1 cellular context compared by ENCODE assay signal in the genomic region with DNA sequence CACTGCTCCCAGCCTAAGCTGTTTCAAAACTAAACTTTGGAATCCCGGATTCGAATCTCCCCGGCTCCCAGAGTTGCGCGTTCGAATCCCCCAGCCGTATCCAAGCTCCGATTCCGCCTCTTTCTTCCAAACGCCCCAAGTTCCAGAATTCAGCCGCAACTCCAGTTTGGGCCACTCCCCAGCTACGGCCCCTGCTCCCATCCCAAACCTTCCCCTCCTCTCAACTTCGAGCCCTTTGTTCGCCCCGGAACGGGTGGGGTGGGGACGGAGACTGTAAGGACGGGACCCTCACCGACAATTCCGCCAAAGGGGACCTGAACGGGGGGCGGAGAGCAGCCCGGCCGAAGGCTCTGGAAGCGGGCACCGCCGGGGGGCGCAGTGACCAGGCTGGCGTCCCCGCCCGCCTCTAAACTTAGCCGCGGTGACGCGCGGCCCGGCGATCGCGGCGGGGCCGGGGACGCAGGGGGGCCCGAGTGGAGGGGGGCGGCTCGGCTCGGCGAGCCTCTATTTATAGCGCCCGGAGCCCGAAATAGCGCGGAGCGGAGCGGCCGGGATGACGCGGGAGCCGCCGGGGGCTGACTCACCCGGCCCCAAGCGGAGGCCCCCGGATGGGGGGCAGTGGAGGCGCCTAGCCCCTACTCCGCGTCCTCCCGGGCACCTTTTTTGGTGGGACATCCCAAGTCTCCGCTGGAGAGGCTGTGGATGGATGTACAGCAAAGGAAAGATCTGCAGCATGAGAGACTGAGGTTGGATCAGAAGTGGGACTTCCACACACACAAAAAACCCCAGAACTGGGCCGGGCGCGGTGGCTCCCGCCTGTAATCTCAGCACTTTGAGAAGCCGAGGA.
TF ChIP-seq lines count a peak whose summit lies in the region.

No MANE protein-coding gene starts in this region.

TF ChIP-seq in K562, 482 proteins besides CTCF, POLR2A, EP300 and RAD21 (continued from another document and continues in another):
- TF ChIP-seq, protein P1, sequence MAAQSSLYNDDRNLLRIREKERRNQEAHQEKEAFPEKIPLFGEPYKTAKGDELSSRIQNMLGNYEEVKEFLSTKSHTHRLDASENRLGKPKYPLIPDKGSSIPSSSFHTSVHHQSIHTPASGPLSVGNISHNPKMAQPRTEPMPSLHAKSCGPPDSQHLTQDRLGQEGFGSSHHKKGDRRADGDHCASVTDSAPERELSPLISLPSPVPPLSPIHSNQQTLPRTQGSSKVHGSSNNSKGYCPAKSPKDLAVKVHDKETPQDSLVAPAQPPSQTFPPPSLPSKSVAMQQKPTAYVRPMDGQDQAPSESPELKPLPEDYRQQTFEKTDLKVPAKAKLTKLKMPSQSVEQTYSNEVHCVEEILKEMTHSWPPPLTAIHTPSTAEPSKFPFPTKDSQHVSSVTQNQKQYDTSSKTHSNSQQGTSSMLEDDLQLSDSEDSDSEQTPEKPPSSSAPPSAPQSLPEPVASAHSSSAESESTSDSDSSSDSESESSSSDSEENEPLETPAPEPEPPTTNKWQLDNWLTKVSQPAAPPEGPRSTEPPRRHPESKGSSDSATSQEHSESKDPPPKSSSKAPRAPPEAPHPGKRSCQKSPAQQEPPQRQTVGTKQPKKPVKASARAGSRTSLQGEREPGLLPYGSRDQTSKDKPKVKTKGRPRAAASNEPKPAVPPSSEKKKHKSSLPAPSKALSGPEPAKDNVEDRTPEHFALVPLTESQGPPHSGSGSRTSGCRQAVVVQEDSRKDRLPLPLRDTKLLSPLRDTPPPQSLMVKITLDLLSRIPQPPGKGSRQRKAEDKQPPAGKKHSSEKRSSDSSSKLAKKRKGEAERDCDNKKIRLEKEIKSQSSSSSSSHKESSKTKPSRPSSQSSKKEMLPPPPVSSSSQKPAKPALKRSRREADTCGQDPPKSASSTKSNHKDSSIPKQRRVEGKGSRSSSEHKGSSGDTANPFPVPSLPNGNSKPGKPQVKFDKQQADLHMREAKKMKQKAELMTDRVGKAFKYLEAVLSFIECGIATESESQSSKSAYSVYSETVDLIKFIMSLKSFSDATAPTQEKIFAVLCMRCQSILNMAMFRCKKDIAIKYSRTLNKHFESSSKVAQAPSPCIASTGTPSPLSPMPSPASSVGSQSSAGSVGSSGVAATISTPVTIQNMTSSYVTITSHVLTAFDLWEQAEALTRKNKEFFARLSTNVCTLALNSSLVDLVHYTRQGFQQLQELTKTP (IDR thresholded peaks at IDR 0.05; ENCODE audit: low read depth in 1 of 2, partially characterized antibody in 2 of 2): no peak
- peak; percentile 85 for TF ChIP-seq MEF2D (tag; conservative IDR thresholded peaks at IDR 0.05; ENCODE audit: low read depth)
- TF ChIP-seq HDGF (IDR thresholded peaks at IDR 0.05): peak; percentile 95
- no peak for TF ChIP-seq STAT5A (IDR thresholded peaks at IDR 0.05; ENCODE audit: borderline replicate concordance, low read length)
- no peak for TF ChIP-seq SETDB1 (IDR thresholded peaks at IDR 0.05; ENCODE audit: low read length)
- TF ChIP-seq, protein P2, sequence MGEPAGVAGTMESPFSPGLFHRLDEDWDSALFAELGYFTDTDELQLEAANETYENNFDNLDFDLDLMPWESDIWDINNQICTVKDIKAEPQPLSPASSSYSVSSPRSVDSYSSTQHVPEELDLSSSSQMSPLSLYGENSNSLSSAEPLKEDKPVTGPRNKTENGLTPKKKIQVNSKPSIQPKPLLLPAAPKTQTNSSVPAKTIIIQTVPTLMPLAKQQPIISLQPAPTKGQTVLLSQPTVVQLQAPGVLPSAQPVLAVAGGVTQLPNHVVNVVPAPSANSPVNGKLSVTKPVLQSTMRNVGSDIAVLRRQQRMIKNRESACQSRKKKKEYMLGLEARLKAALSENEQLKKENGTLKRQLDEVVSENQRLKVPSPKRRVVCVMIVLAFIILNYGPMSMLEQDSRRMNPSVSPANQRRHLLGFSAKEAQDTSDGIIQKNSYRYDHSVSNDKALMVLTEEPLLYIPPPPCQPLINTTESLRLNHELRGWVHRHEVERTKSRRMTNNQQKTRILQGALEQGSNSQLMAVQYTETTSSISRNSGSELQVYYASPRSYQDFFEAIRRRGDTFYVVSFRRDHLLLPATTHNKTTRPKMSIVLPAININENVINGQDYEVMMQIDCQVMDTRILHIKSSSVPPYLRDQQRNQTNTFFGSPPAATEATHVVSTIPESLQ (CRISPR knock-in tag; IDR thresholded peaks at IDR 0.05): no peak
- no peak for TF ChIP-seq GTF2E2 (tag; IDR thresholded peaks at IDR 0.05)
- no peak for TF ChIP-seq SAFB2 (IDR thresholded peaks at IDR 0.05; ENCODE audit: borderline replicate concordance, low read depth, low read length, severe bottlenecking)
- TF ChIP-seq MEF2A (IDR thresholded peaks at IDR 0.05; ENCODE audit: control insufficient read depth, low read depth, low read length): peak; percentile 78; the same call in 1 of the 2 replicates
- TF ChIP-seq ZNF586 (CRISPR knock-in tag; conservative IDR thresholded peaks at IDR 0.05): no peak
- TF ChIP-seq MAFF (IDR thresholded peaks at IDR 0.05; ENCODE audit: low read length): no peak
- peak; percentile 75; the same call in 1 of the 2 replicates for TF ChIP-seq PTBP1 (IDR thresholded peaks at IDR 0.05; ENCODE audit: low read depth, low read length)
- peak; percentile 42 for TF ChIP-seq SMAD1 (IDR thresholded peaks at IDR 0.05; ENCODE audit: low read depth, low read length, partially characterized antibody)
- no peak for TF ChIP-seq BHLHE40 (IDR thresholded peaks at IDR 0.05; ENCODE audit: low read length)
- peak; percentile 32; the same call in 1 of the 2 replicates for TF ChIP-seq CREB1 (IDR thresholded peaks at IDR 0.05)
- TF ChIP-seq CREB1 (CRISPR knock-in tag; IDR thresholded peaks at IDR 0.05): peak; percentile 55; the same call in 1 of the 2 replicates
- no peak for TF ChIP-seq CBX2 (IDR thresholded peaks at IDR 0.05; ENCODE audit: insufficient read depth, low read length, poor library complexity, severe bottlenecking)
- TF ChIP-seq RBM25 (IDR thresholded peaks at IDR 0.05; ENCODE audit: low read depth, low read length, severe bottlenecking): peak; percentile 91
- TF ChIP-seq, protein P3, sequence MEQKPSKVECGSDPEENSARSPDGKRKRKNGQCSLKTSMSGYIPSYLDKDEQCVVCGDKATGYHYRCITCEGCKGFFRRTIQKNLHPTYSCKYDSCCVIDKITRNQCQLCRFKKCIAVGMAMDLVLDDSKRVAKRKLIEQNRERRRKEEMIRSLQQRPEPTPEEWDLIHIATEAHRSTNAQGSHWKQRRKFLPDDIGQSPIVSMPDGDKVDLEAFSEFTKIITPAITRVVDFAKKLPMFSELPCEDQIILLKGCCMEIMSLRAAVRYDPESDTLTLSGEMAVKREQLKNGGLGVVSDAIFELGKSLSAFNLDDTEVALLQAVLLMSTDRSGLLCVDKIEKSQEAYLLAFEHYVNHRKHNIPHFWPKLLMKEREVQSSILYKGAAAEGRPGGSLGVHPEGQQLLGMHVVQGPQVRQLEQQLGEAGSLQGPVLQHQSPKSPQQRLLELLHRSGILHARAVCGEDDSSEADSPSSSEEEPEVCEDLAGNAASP (IDR thresholded peaks at IDR 0.05): no peak
- TF ChIP-seq SP1 (CRISPR knock-in tag; IDR thresholded peaks at IDR 0.05): peak; percentile 58; the same call in 1 of the 2 replicates
- TF ChIP-seq GABPB1 (CRISPR knock-in tag; IDR thresholded peaks at IDR 0.05): 0 out of 2 replicates have a peak, but pooled peaks have one; percentile 35
- TF ChIP-seq ZNF253 (CRISPR knock-in tag; conservative IDR thresholded peaks at IDR 0.05): no peak
- TF ChIP-seq, protein P4, sequence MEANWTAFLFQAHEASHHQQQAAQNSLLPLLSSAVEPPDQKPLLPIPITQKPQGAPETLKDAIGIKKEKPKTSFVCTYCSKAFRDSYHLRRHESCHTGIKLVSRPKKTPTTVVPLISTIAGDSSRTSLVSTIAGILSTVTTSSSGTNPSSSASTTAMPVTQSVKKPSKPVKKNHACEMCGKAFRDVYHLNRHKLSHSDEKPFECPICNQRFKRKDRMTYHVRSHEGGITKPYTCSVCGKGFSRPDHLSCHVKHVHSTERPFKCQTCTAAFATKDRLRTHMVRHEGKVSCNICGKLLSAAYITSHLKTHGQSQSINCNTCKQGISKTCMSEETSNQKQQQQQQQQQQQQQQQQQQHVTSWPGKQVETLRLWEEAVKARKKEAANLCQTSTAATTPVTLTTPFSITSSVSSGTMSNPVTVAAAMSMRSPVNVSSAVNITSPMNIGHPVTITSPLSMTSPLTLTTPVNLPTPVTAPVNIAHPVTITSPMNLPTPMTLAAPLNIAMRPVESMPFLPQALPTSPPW (CRISPR knock-in tag; IDR thresholded peaks at IDR 0.05): peak; percentile 89
- no peak for TF ChIP-seq KAT8 (IDR thresholded peaks at IDR 0.05; ENCODE audit: low read depth)
- no peak for TF ChIP-seq SMARCC2 (IDR thresholded peaks at IDR 0.05; ENCODE audit: low read depth)
- no peak for TF ChIP-seq RFX7 (CRISPR knock-in tag; IDR thresholded peaks at IDR 0.05)
- TF ChIP-seq, protein P5, sequence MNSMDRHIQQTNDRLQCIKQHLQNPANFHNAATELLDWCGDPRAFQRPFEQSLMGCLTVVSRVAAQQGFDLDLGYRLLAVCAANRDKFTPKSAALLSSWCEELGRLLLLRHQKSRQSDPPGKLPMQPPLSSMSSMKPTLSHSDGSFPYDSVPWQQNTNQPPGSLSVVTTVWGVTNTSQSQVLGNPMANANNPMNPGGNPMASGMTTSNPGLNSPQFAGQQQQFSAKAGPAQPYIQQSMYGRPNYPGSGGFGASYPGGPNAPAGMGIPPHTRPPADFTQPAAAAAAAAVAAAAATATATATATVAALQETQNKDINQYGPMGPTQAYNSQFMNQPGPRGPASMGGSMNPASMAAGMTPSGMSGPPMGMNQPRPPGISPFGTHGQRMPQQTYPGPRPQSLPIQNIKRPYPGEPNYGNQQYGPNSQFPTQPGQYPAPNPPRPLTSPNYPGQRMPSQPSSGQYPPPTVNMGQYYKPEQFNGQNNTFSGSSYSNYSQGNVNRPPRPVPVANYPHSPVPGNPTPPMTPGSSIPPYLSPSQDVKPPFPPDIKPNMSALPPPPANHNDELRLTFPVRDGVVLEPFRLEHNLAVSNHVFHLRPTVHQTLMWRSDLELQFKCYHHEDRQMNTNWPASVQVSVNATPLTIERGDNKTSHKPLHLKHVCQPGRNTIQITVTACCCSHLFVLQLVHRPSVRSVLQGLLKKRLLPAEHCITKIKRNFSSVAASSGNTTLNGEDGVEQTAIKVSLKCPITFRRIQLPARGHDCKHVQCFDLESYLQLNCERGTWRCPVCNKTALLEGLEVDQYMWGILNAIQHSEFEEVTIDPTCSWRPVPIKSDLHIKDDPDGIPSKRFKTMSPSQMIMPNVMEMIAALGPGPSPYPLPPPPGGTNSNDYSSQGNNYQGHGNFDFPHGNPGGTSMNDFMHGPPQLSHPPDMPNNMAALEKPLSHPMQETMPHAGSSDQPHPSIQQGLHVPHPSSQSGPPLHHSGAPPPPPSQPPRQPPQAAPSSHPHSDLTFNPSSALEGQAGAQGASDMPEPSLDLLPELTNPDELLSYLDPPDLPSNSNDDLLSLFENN (IDR thresholded peaks at IDR 0.05; ENCODE audit: low read depth in 2 of 2, low read length in 2 of 2): no peak
- TF ChIP-seq MYNN (IDR thresholded peaks at IDR 0.05): 0 out of 2 replicates have a peak, but pooled peaks have one; percentile 53
- TF ChIP-seq MYNN (CRISPR knock-in tag; IDR thresholded peaks at IDR 0.05): no peak; the same call in 1 of the 2 replicates
- no peak for TF ChIP-seq NFRKB (IDR thresholded peaks at IDR 0.05; ENCODE audit: low read depth)
- TF ChIP-seq, protein P6, sequence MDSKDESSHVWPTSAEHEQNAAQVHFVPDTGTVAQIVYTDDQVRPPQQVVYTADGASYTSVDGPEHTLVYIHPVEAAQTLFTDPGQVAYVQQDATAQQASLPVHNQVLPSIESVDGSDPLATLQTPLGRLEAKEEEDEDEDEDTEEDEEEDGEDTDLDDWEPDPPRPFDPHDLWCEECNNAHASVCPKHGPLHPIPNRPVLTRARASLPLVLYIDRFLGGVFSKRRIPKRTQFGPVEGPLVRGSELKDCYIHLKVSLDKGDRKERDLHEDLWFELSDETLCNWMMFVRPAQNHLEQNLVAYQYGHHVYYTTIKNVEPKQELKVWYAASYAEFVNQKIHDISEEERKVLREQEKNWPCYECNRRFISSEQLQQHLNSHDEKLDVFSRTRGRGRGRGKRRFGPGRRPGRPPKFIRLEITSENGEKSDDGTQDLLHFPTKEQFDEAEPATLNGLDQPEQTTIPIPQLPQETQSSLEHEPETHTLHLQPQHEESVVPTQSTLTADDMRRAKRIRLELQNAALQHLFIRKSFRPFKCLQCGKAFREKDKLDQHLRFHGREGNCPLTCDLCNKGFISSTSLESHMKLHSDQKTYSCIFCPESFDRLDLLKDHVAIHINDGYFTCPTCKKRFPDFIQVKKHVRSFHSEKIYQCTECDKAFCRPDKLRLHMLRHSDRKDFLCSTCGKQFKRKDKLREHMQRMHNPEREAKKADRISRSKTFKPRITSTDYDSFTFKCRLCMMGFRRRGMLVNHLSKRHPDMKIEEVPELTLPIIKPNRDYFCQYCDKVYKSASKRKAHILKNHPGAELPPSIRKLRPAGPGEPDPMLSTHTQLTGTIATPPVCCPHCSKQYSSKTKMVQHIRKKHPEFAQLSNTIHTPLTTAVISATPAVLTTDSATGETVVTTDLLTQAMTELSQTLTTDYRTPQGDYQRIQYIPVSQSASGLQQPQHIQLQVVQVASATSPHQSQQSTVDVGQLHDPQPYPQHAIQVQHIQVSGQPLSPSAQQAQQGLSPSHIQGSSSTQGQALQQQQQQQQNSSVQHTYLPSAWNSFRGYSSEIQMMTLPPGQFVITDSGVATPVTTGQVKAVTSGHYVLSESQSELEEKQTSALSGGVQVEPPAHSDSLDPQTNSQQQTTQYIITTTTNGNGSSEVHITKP (IDR thresholded peaks at IDR 0.05; ENCODE audit: partially characterized antibody): peak; percentile 53
- peak; percentile 57 to 75; a peak in 3 of 4 replicates for TF ChIP-seq MAZ (CRISPR knock-in tag; conservative IDR thresholded peaks at IDR 0.05 in 1 of 2, IDR thresholded peaks at IDR 0.05 in 1 of 2)
- no peak for TF ChIP-seq TFAM (CRISPR knock-in tag; conservative IDR thresholded peaks at IDR 0.05)
- TF ChIP-seq CBX1 (IDR thresholded peaks at IDR 0.05; ENCODE audit: low read depth): peak; percentile 95
- TF ChIP-seq HDAC1 (IDR thresholded peaks at IDR 0.05): peak in 1 of 2 experiments; percentile 70; a peak in 3 of 4 replicates
